In genomic region chr17:38341035-38341721, GRCh38 we compare ENCODE assay signal across 9 cellular contexts. TPM values are rescaled to one million over a fixed set of nuclear protein-coding genes. Genes with fewer than 3 reads are reported as not detected.
DNase-seq lines count a peak whose midpoint lies in the region; ATAC-seq, FAIRE-seq and TF ChIP-seq lines count a peak whose summit lies in the region.
"Had no signal": no experiment of that assay in that cellular context is flagged by ENCODE, and none has a peak within 500 bp of the region (broad histone marks: within the 10 kb centered on the region; RNA-seq: fewer than 3 reads in every experiment).

No MANE protein-coding gene starts in this region.

- WGBS in H1 (ENCODE audit: extremely low coverage in 1 of 2, insufficient coverage in 1 of 2, insufficient read length in 1 of 2, insufficient replicate concordance in 2 of 2, low coverage in 1 of 2, low lambda C conversion rate in 2 of 2, missing lambda C conversion rate in 1 of 2), 2 experiments, result 60% methylated on average over 5 of the region's 5 CpGs; no CpG with 5 or more reads in 1 of the 2 experiments
- 64% methylated on average over 5 of the region's 5 CpGs for WGBS in suprapubic skin

- H3K4me1 ChIP-seq in H1 (replicated peaks in 1 of 4; ENCODE audit: control insufficient read depth in 3 of 4, insufficient read depth in 4 of 4, low read length in 3 of 4), result peaks cover 0 to 9% (median 3%) of the 10 kb centered on the region in 4 experiments; a peak in 3 of 7 replicates
- H3K4me1 ChIP-seq in parathyroid adenoma, result peaks cover 8% of the 10 kb centered on the region
- H3K4me1 ChIP-seq in suprapubic skin, result no peaks in the 10 kb centered on the region

- CTCF ChIA-PET in H1 (lab: Charles Lee; ENCODE audit: partially characterized antibody), result interaction anchor here (0.9 to 25.7 kb wide), 9 partner anchors 9 to 78 kb away, joined by 3 to 400 read pairs (median 4); partner anchors contain the start of genes ARHGAP23 and SOCS7
- CTCF ChIA-PET in activated CD8-positive, alpha-beta memory T cell treated with anti-CD3 and anti-CD28 coated beads, Interleukin-2, amount 10 ng/mL, durations not matched to agents 7 days and 5 days (lab: Charles Lee), result no interaction called here

- H3K23ac ChIP-seq in H1 (ENCODE audit: insufficient read length), result no peak overlapping the region

- POLR2A ChIA-PET in H1 (lab: Charles Lee; ENCODE audit: partially characterized antibody), result interaction anchor here (0.7 to 1.9 kb wide), 6 partner anchors 9 to 75 kb away, joined by 3 to 8 read pairs (median 3); partner anchors contain the start of gene SOCS7

- no peak for TF ChIP-seq POLR2A in H54 (IDR thresholded peaks at IDR 0.05; ENCODE audit: low read depth, low read length)
- no peak for TF ChIP-seq POLR2A in H1 (IDR thresholded peaks at IDR 0.05; ENCODE audit: control extremely low read depth in 1 of 2, low read depth in 2 of 2, low read length in 2 of 2)
- no peak for TF ChIP-seq POLR2A in suprapubic skin (IDR thresholded peaks at IDR 0.05)

- no peaks in the 10 kb centered on the region for H3K4me1 Mint-ChIP-seq in activated CD8-positive, alpha-beta memory T cell treated with anti-CD3 and anti-CD28 coated beads, Interleukin-2, amount 10 ng/mL, durations not matched to agents 7 days and 5 days

- TF ChIP-seq CTCF in H1 (IDR thresholded peaks at IDR 0.05; ENCODE audit: control extremely low read depth in 1 of 3, insufficient read depth in 1 of 3, low read depth in 1 of 3, low read length in 3 of 3) (no peak), parathyroid adenoma (IDR thresholded peaks at IDR 0.05) (no peak), suprapubic skin (IDR thresholded peaks at IDR 0.05) (no peak)

- no peaks in the 10 kb centered on the region for H3K79me1 ChIP-seq in H1 (ENCODE audit: low read depth, low read length)

- H4K5ac ChIP-seq in H1 (ENCODE audit: insufficient read length, low read depth, low read length), result no peak overlapping the region

- H3K79me2 ChIP-seq in H1 (ENCODE audit: control insufficient read depth in 1 of 2, insufficient read depth in 2 of 2, low read length in 2 of 2) (no peaks in the 10 kb centered on the region), parathyroid adenoma (no peaks in the 10 kb centered on the region)

- H3K9me3 ChIP-seq in H1 (ENCODE audit: insufficient read depth in 2 of 2, low read depth in 1 of 2, low read length in 1 of 2) (no peaks in the 10 kb centered on the region), parathyroid adenoma (ENCODE audit: control insufficient read depth, low read length) (no peaks in the 10 kb centered on the region), suprapubic skin (no peaks in the 10 kb centered on the region)

- no peaks in the 10 kb centered on the region for H3K23me2 ChIP-seq in H1 (ENCODE audit: low read depth, low read length)

- peak overlapping the region; percentile 66 for H2BK120ac ChIP-seq in H1 (replicated peaks; ENCODE audit: low read depth, low read length)

- no peaks in the 10 kb centered on the region for H3K36me3 Mint-ChIP-seq in activated CD8-positive, alpha-beta memory T cell treated with anti-CD3 and anti-CD28 coated beads, Interleukin-2, amount 10 ng/mL, durations not matched to agents 7 days and 5 days

- no peak overlapping the region for H2BK12ac ChIP-seq in H1 (ENCODE audit: low read depth, low read length)

- peak overlapping the region; percentile 26; the same call in 1 of the 2 replicates for H2BK5ac ChIP-seq in H1 (ENCODE audit: low read depth, low read length)

- no peak overlapping the region for H3K27ac ChIP-seq in H1 (ENCODE audit: low read depth, low read length)
- H3K27ac ChIP-seq in parathyroid adenoma, result no peak overlapping the region
- no peak overlapping the region for H3K27ac ChIP-seq in suprapubic skin

- no peak overlapping the region for H3K4ac ChIP-seq in H1 (replicated peaks; ENCODE audit: insufficient read length, low read depth, low read length)

- H3K27me3 Mint-ChIP-seq in activated CD8-positive, alpha-beta memory T cell treated with anti-CD3 and anti-CD28 coated beads, Interleukin-2, amount 10 ng/mL, durations not matched to agents 7 days and 5 days, result peaks cover 4% of the 10 kb centered on the region

- H4K20me1 ChIP-seq in H1 (replicated peaks in 1 of 2; ENCODE audit: control insufficient read depth in 1 of 2, insufficient read depth in 2 of 2, low read length in 2 of 2), result no peaks in the 10 kb centered on the region

- DNase-seq in H54 (ENCODE audit: insufficient read length, low spot score) (peak; percentile 42), NCI-H2227 treated with DMSO at 0.1 percent for 48 hours (lab: John Stamatoyannopoulos, UW) (peak; percentile 88), H1 (ENCODE audit: low read depth in 1 of 2, low spot score in 2 of 2) (peak in 1 of 2 experiments; percentile 17), suprapubic skin (ENCODE audit: low spot score in 2 of 2) (no peak)
- no peak for DNase-seq in stimulated activated naive CD8-positive, alpha-beta T cell treated with anti-CD3 and anti-CD28 coated beads, Interleukin-15, Interleukin-2, amounts not matched to agents 100 U/mL and 50 U/mL, for 24 hours
- DNase-seq in activated effector memory CD4-positive, alpha-beta T cell treated with Interleukin-2 at 50 U/mL for 16 hours, result no peak
- DNase-seq in activated CD8-positive, alpha-beta memory T cell treated with anti-CD3 and anti-CD28 coated beads, Interleukin-2, amount 10 ng/mL, durations not matched to agents 7 days and 5 days, result no peak

- no peak overlapping the region for H3K4me3 Mint-ChIP-seq in activated CD8-positive, alpha-beta memory T cell treated with anti-CD3 and anti-CD28 coated beads, Interleukin-2, amount 10 ng/mL, durations not matched to agents 7 days and 5 days

- no peak overlapping the region for H2AK5ac ChIP-seq in H1 (ENCODE audit: low read depth, low read length)

- FAIRE-seq in H54 (lab: Jason Lieb, UNC) (no peak), H1 (lab: Jason Lieb, UNC) (no peak)
- FAIRE-seq: HTR-8/SVneo had no signal

- no peak overlapping the region for H4K91ac ChIP-seq in H1 (replicated peaks; ENCODE audit: insufficient read length, low read length)

- H3K36me3 ChIP-seq in H1 (ENCODE audit: control insufficient read depth in 2 of 4, insufficient read depth in 4 of 4, low read length in 3 of 4) (no peaks in the 10 kb centered on the region), parathyroid adenoma (ENCODE audit: control insufficient read depth, insufficient read depth, low read length) (no peaks in the 10 kb centered on the region), suprapubic skin (no peaks in the 10 kb centered on the region)

- no peak overlapping the region for H3K56ac ChIP-seq in H1 (replicated peaks; ENCODE audit: insufficient read length, low read depth, low read length)

- H3K4me3 ChIP-seq in H1 (ENCODE audit: extremely low read depth in 1 of 4, insufficient read depth in 2 of 4, low read depth in 3 of 4, low read length in 4 of 4) (no peak overlapping the region), parathyroid adenoma (ENCODE audit: low read depth, low read length) (no peak overlapping the region), suprapubic skin (no peak overlapping the region)

- no peak for ATAC-seq in stimulated activated naive CD8-positive, alpha-beta T cell treated with anti-CD3 and anti-CD28 coated beads, Interleukin-15, Interleukin-2, amounts not matched to agents 100 U/mL and 50 U/mL, for 24 hours
- ATAC-seq in activated CD8-positive, alpha-beta memory T cell treated with anti-CD3 and anti-CD28 coated beads, Interleukin-2, amount 10 ng/mL, durations not matched to agents 7 days and 5 days, result no peak

- H3K4me2 ChIP-seq in H1 (ENCODE audit: insufficient read depth in 1 of 2, low read depth in 2 of 2, low read length in 2 of 2) (peak overlapping the region; percentile 10 to 38; a peak in 3 of 4 replicates), parathyroid adenoma (ENCODE audit: low read length) (no peak overlapping the region)

- peak overlapping the region; percentile 53; the same call in 1 of the 2 replicates for H4K8ac ChIP-seq in H1 (ENCODE audit: extremely low read depth, insufficient read depth, low read length)

- H3K14ac ChIP-seq in H1 (ENCODE audit: insufficient read length), result no peak overlapping the region

- H3K27me3 ChIP-seq in H1 (replicated peaks in 1 of 4; ENCODE audit: control insufficient read depth in 3 of 4, extremely low read depth in 1 of 4, insufficient read depth in 3 of 4, low read length in 3 of 4) (no peaks in the 10 kb centered on the region), parathyroid adenoma (ENCODE audit: control insufficient read depth, insufficient read depth, low read length) (no peaks in the 10 kb centered on the region), suprapubic skin (peaks cover 11% of the 10 kb centered on the region)

- H3K27ac Mint-ChIP-seq in activated CD8-positive, alpha-beta memory T cell treated with anti-CD3 and anti-CD28 coated beads, Interleukin-2, amount 10 ng/mL, durations not matched to agents 7 days and 5 days, result no peak overlapping the region

- H3K9ac ChIP-seq in H1 (replicated peaks in 1 of 4; ENCODE audit: extremely low read depth in 1 of 4, low read depth in 3 of 4, low read length in 3 of 4) (no peak overlapping the region), parathyroid adenoma (no peak overlapping the region)

- no peak for TF ChIP-seq RAD21 in H1 (IDR thresholded peaks at IDR 0.05 in 1 of 2, conservative IDR thresholded peaks at IDR 0.05 in 1 of 2; ENCODE audit: low read depth in 2 of 2, low read length in 2 of 2)

- H3K9me3 Mint-ChIP-seq in activated CD8-positive, alpha-beta memory T cell treated with anti-CD3 and anti-CD28 coated beads, Interleukin-2, amount 10 ng/mL, durations not matched to agents 7 days and 5 days (ENCODE audit: low read depth), result no peaks in the 10 kb centered on the region

- H2BK15ac ChIP-seq in H1 (ENCODE audit: low read length), result 0 out of 2 replicates have a peak overlapping the region, but pooled peaks have one; percentile 47

- no peak for TF ChIP-seq EP300 in H1 (IDR thresholded peaks at IDR 0.05; ENCODE audit: borderline replicate concordance in 1 of 2, low read depth in 2 of 2, low read length in 2 of 2)
- no peak for TF ChIP-seq EP300 in suprapubic skin (IDR thresholded peaks at IDR 0.05)

- H2AFZ ChIP-seq in H1 (ENCODE audit: low read length) (no peak overlapping the region), parathyroid adenoma (peak overlapping the region; percentile 81)

- peak overlapping the region; percentile 0; the same call in 1 of the 2 replicates for H3K18ac ChIP-seq in H1 (ENCODE audit: extremely low read depth, low read length)

- peak overlapping the region; percentile 8; the same call in 1 of the 2 replicates for H2BK20ac ChIP-seq in H1 (ENCODE audit: low read length)

RNA-seq across cellular contexts. Expression of gene GPR179, which starts 2.6 kb away (rescaled TPM):
- total RNA-seq in H1 (2021; fragmentation: NEBNext Ultra II Directional; extraction: Animal tissue kit (Norgen Biotek cat#: 25700)), result 0.07 and 0.13 TPM in 2 replicates
- 0.02 and 0.03 TPM in 2 replicates for polyA plus RNA-seq in H1 (2011; rRNA removed)
- 0.01 TPM for polyA plus RNA-seq in H1 (2011; cell fraction: cytosol; rRNA removed)
- polyA plus RNA-seq in H1 (2011; cell fraction: nucleus; rRNA removed), result 0.19 TPM
- 0.04 to 0.07 TPM (median 0.05 TPM) in 4 replicates for polyA plus RNA-seq in H1 (2012, experiment 1 of 2)
- not detected for polyA plus RNA-seq in H1 (2012, experiment 2 of 2)
- 0.02 TPM for polyA plus RNA-seq in H1 (2013, experiment 1 of 2)
- polyA plus RNA-seq in H1 (2013, experiment 2 of 2), result 0.02 TPM
- 0.02 and 0.09 TPM in 2 replicates for polyA minus RNA-seq in H1 (2011; rRNA and poly(A)+ RNA removed)
- polyA minus RNA-seq in H1 (2011; cell fraction: cytosol; rRNA and poly(A)+ RNA removed), result not detected
- polyA minus RNA-seq in H1 (2011; cell fraction: nucleus; rRNA and poly(A)+ RNA removed), result not detected
- total RNA-seq in suprapubic skin, result under 1 TPM in 1 of 4 donors, not detected in 3; 0.17 TPM
- under 1 TPM in 1 of 2 experiments, not detected in 1; 0.02 TPM for total RNA-seq in activated CD8-positive, alpha-beta memory T cell treated with anti-CD3 and anti-CD28 coated beads, Interleukin-2, amount 10 ng/mL, durations not matched to agents 7 days and 5 days

RNA-seq across cellular contexts. Expression of gene SOCS7, which starts 10.5 kb away (rescaled TPM):
- 26.9 and 28.2 TPM in 2 replicates for total RNA-seq in H1 (2021; fragmentation: NEBNext Ultra II Directional; extraction: Animal tissue kit (Norgen Biotek cat#: 25700))
- 12.8 and 13.5 TPM in 2 replicates for polyA plus RNA-seq in H1 (2011; rRNA removed)
- polyA plus RNA-seq in H1 (2011; cell fraction: cytosol; rRNA removed), result 13.7 TPM
- 17.6 TPM for polyA plus RNA-seq in H1 (2011; cell fraction: nucleus; rRNA removed)
- 14.6 to 20.9 TPM (median 19.2 TPM) in 4 replicates for polyA plus RNA-seq in H1 (2012, experiment 1 of 2)
- polyA plus RNA-seq in H1 (2012, experiment 2 of 2), result 6.9 TPM
- polyA plus RNA-seq in H1 (2013, experiment 1 of 2), result 9.7 TPM
- polyA plus RNA-seq in H1 (2013, experiment 2 of 2), result 10.4 TPM
- 36.2 and 39.2 TPM in 2 replicates for polyA minus RNA-seq in H1 (2011; rRNA and poly(A)+ RNA removed)
- polyA minus RNA-seq in H1 (2011; cell fraction: cytosol; rRNA and poly(A)+ RNA removed), result 15.3 TPM
- 18.1 TPM for polyA minus RNA-seq in H1 (2011; cell fraction: nucleus; rRNA and poly(A)+ RNA removed)
- total RNA-seq in suprapubic skin, result 10 to 100 TPM; 20.7 to 44.9 (median 37.1) TPM
- total RNA-seq in activated CD8-positive, alpha-beta memory T cell treated with anti-CD3 and anti-CD28 coated beads, Interleukin-2, amount 10 ng/mL, durations not matched to agents 7 days and 5 days, result 10 to 100 TPM; 16.2 to 16.8 TPM

RNA-seq across cellular contexts. Expression of gene MRPL45, which starts 44.2 kb away (rescaled TPM):
- 70.1 and 71.7 TPM in 2 replicates for total RNA-seq in H1 (2021; fragmentation: NEBNext Ultra II Directional; extraction: Animal tissue kit (Norgen Biotek cat#: 25700))
- polyA plus RNA-seq in H1 (2011; rRNA removed), result 47.6 and 65.6 TPM in 2 replicates
- polyA plus RNA-seq in H1 (2011; cell fraction: cytosol; rRNA removed), result 77.9 TPM
- polyA plus RNA-seq in H1 (2011; cell fraction: nucleus; rRNA removed), result 50.2 TPM
- 59.8 to 79.6 TPM (median 62.9 TPM) in 4 replicates for polyA plus RNA-seq in H1 (2012, experiment 1 of 2)
- polyA plus RNA-seq in H1 (2012, experiment 2 of 2), result 28.4 TPM
- 70.2 TPM for polyA plus RNA-seq in H1 (2013, experiment 1 of 2)
- 69.7 TPM for polyA plus RNA-seq in H1 (2013, experiment 2 of 2)
- 72.6 and 101 TPM in 2 replicates for polyA minus RNA-seq in H1 (2011; rRNA and poly(A)+ RNA removed)
- polyA minus RNA-seq in H1 (2011; cell fraction: cytosol; rRNA and poly(A)+ RNA removed), result 26.2 TPM
- 31.4 TPM for polyA minus RNA-seq in H1 (2011; cell fraction: nucleus; rRNA and poly(A)+ RNA removed)
- 10 to 100 TPM; 30.3 to 37.4 (median 32.8) TPM for total RNA-seq in suprapubic skin
- total RNA-seq in activated CD8-positive, alpha-beta memory T cell treated with anti-CD3 and anti-CD28 coated beads, Interleukin-2, amount 10 ng/mL, durations not matched to agents 7 days and 5 days, result 10 to 100 TPM; 22.3 to 36.8 TPM

Comparison
In these comparisons a context has a peak if more than half of its experiments do, and no peak if none do; other contexts are left out.
1. DNase-seq: peak in H54 (single experiment) and NCI-H2227 treated with DMSO at 0.1 percent for 48 hours (single experiment); none in stimulated activated naive CD8-positive, alpha-beta T cell treated with anti-CD3 and anti-CD28 coated beads, Interleukin-15, Interleukin-2, amounts not matched to agents 100 U/mL and 50 U/mL, for 24 hours (single experiment), activated effector memory CD4-positive, alpha-beta T cell treated with Interleukin-2 at 50 U/mL for 16 hours (single experiment), suprapubic skin (0 of 2) and activated CD8-positive, alpha-beta memory T cell treated with anti-CD3 and anti-CD28 coated beads, Interleukin-2, amount 10 ng/mL, durations not matched to agents 7 days and 5 days (single experiment).